In genomic region chr9:75033789-75034473, GRCh38 we compare ENCODE assay signal across 1 cellular context.
TF ChIP-seq lines count a peak whose summit lies in the region.

No MANE protein-coding gene starts in this region.

TF ChIP-seq in GM12878, 131 proteins besides CTCF, POLR2A, EP300 and RAD21 (continued from another document):
- TF ChIP-seq MTA2 (IDR thresholded peaks at IDR 0.05; ENCODE audit: low read depth), result 0 out of 2 replicates have a peak, but pooled peaks have one; percentile 33
- TF ChIP-seq TAF1 (IDR thresholded peaks at IDR 0.05; ENCODE audit: borderline replicate concordance, low read depth, low read length), result no peak
- TF ChIP-seq ZNF622 (IDR thresholded peaks at IDR 0.05), result no peak
